22 cellular contexts compared by ENCODE assay signal in the genomic region with DNA sequence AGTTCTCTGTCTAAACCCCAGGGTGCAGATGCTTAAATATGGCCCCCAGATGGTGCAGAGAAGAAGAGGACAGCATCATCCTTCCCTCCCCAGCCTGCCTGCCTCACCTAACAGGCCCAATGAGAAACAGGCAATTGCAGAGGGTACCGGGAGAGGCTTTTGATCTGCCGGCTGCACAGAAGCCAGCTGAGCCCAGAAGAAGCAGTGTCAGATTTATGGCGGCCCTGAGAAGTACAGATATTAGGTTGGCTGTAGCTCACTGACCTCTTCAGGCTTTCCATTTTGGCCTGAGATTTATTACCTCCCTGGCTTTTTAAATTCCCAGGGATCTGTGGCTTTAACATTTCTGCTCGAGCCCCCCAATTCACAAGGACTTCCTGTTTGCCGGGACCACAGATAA.
DNase-seq lines count a peak whose midpoint lies in the region; ATAC-seq and TF ChIP-seq lines count a peak whose summit lies in the region.
"Had no signal": no experiment of that assay in that cellular context is flagged by ENCODE, and none has a peak within 500 bp of the region (broad histone marks: within the 10 kb centered on the region; RNA-seq: fewer than 3 reads in every experiment).

No MANE protein-coding gene starts in this region.

- peak overlapping the region in 2 of 3 experiments; percentile 41 to 71 for H3K27ac Mint-ChIP-seq in nephron
- H3K27ac Mint-ChIP-seq: CD14-positive monocyte; CD4-positive, alpha-beta T cell; CD8-positive, alpha-beta memory T cell had no signal

- H4K91ac ChIP-seq in trophoblast cell (ENCODE audit: low read depth, low read length) = peak overlapping the region; percentile 71

- peak overlapping the region; percentile 79 for H2BK12ac ChIP-seq in trophoblast cell (ENCODE audit: low read length)

- no peaks in the 10 kb centered on the region for H3K9me3 ChIP-seq in trophoblast cell (ENCODE audit: insufficient read depth, low read depth, low read length)
- H3K9me3 ChIP-seq: A549; BE2C; BLaER1 treated with 17β-estradiol and CSF1 and Interleukin-3, amounts not matched to agents 10 nM and 100 nM had no signal

- no peak for TF ChIP-seq CTCF in nephron (IDR thresholded peaks at IDR 0.05; ENCODE audit: unreplicated experiment in 3 of 3)

- H3K4me2 ChIP-seq in trophoblast cell (ENCODE audit: low read length) = no peak overlapping the region
- H3K4me2 ChIP-seq: A549; BLaER1 treated with 17β-estradiol and CSF1 and Interleukin-3, amounts not matched to agents 10 nM and 100 nM had no signal

- H3K18ac ChIP-seq in trophoblast cell (ENCODE audit: low read length) = no peak overlapping the region

- peak overlapping the region; percentile 16 for H3K14ac ChIP-seq in trophoblast cell (ENCODE audit: low read length)

- no peak for ATAC-seq in GM19324 (IDR thresholded peaks at IDR 0.05; ENCODE audit: low FRiP score, unreplicated experiment)
- no peak for ATAC-seq in GM18861 (IDR thresholded peaks at IDR 0.05; ENCODE audit: unreplicated experiment)
- ATAC-seq: A549, GM12878 had no signal

- peaks cover 18% of the 10 kb centered on the region for H3K79me1 ChIP-seq in trophoblast cell (ENCODE audit: low read length)

- peak; percentile 66 for DNase-seq in islet precursor cell
- no peak for DNase-seq in trophoblast cell
- no peak for DNase-seq in effector CD4-positive, alpha-beta T cell
- DNase-seq: 8988T; ACHN; AML-193; BE2C; CD4-positive, alpha-beta T cell; CD8-positive, alpha-beta memory T cell; DMS 273 treated with DMSO at 0.1 percent for 48 hours; DMS79; EL; GDM1; H7; HCEC 1CT had no signal

- no peaks in the 10 kb centered on the region for H3K9me3 Mint-ChIP-seq in nephron
- H3K9me3 Mint-ChIP-seq: CD4-positive, alpha-beta T cell; CD8-positive, alpha-beta memory T cell had no signal

- H3K4me1 Mint-ChIP-seq in nephron = peaks cover 55% of the 10 kb centered on the region
- H3K4me1 Mint-ChIP-seq: CD14-positive monocyte; CD8-positive, alpha-beta memory T cell had no signal

- peak overlapping the region in 1 of 3 experiments; percentile 20 for H3K4me3 Mint-ChIP-seq in nephron
- H3K4me3 Mint-ChIP-seq: CD14-positive monocyte; CD4-positive, alpha-beta T cell; CD8-positive, alpha-beta memory T cell had no signal

- no peak overlapping the region for H2AK5ac ChIP-seq in trophoblast cell (ENCODE audit: low read length)

- peak overlapping the region; percentile 84 for H4K8ac ChIP-seq in trophoblast cell (ENCODE audit: low read depth, low read length)

- peak overlapping the region; percentile 90 for H3K27ac ChIP-seq in trophoblast cell (ENCODE audit: low read depth, low read length)
- H3K27ac ChIP-seq: A549; BLaER1 treated with 17β-estradiol and CSF1 and Interleukin-3, amounts not matched to agents 10 nM and 100 nM had no signal

- H3K23ac ChIP-seq in trophoblast cell (ENCODE audit: low read length) = no peak overlapping the region

- H3K36me3 ChIP-seq in trophoblast cell (ENCODE audit: control insufficient read depth in 1 of 2, insufficient read depth in 2 of 2, low read length in 2 of 2) = no peaks in the 10 kb centered on the region
- H3K36me3 ChIP-seq: BE2C; BLaER1 treated with 17β-estradiol and CSF1 and Interleukin-3, amounts not matched to agents 10 nM and 100 nM had no signal

- no peak overlapping the region for H3K4me3 ChIP-seq in trophoblast cell (ENCODE audit: low read depth, low read length)
- H3K4me3 ChIP-seq: A549; BLaER1 treated with 17β-estradiol and CSF1 and Interleukin-3, amounts not matched to agents 10 nM and 100 nM; GM12878 had no signal

- no peaks in the 10 kb centered on the region for H3K36me3 Mint-ChIP-seq in nephron (ENCODE audit: low read depth)
- H3K36me3 Mint-ChIP-seq: CD14-positive monocyte; CD8-positive, alpha-beta memory T cell had no signal

- H3K27me3 Mint-ChIP-seq in nephron (ENCODE audit: low read depth) = peaks cover 24% of the 10 kb centered on the region

- H3K9ac ChIP-seq in trophoblast cell (ENCODE audit: low read length) = no peak overlapping the region
- H3K9ac ChIP-seq: BLaER1 treated with 17β-estradiol and CSF1 and Interleukin-3, amounts not matched to agents 10 nM and 100 nM had no signal

- H2AFZ ChIP-seq in trophoblast cell (ENCODE audit: insufficient read depth, low read length, poor library complexity) = no peak overlapping the region

- no CpG with 5 or more reads among the region's 5 CpGs for WGBS in trophoblast cell (ENCODE audit: extremely low coverage, insufficient coverage, insufficient read length)

- H2BK5ac ChIP-seq in trophoblast cell (ENCODE audit: low read depth, low read length, poor library complexity) = peak overlapping the region; percentile 96

- H3K79me2 ChIP-seq in trophoblast cell (ENCODE audit: control insufficient read depth, insufficient read depth, low read length, poor library complexity) = peaks cover 2% of the 10 kb centered on the region

- H3K4me1 ChIP-seq in trophoblast cell (ENCODE audit: control insufficient read depth in 1 of 2, insufficient read depth in 2 of 2, low read length in 2 of 2) = peaks cover 17 to 27% of the 10 kb centered on the region in 2 experiments
- H3K4me1 ChIP-seq: A549, BE2C had no signal

- H4K12ac ChIP-seq in trophoblast cell (ENCODE audit: low read depth, low read length) = no peak overlapping the region

- no peak overlapping the region for H3K4ac ChIP-seq in trophoblast cell (ENCODE audit: low read depth, low read length)

- H3K27me3 ChIP-seq in trophoblast cell (ENCODE audit: insufficient read depth, low read length) = no peaks in the 10 kb centered on the region
- H3K27me3 ChIP-seq: BE2C; BLaER1 treated with 17β-estradiol and CSF1 and Interleukin-3, amounts not matched to agents 10 nM and 100 nM had no signal

- H2BK120ac ChIP-seq in trophoblast cell (ENCODE audit: insufficient read depth, low read length, poor library complexity) = peak overlapping the region; percentile 95
